Comparison of ENCODE assay signal across 8 cellular contexts in the genomic region with DNA sequence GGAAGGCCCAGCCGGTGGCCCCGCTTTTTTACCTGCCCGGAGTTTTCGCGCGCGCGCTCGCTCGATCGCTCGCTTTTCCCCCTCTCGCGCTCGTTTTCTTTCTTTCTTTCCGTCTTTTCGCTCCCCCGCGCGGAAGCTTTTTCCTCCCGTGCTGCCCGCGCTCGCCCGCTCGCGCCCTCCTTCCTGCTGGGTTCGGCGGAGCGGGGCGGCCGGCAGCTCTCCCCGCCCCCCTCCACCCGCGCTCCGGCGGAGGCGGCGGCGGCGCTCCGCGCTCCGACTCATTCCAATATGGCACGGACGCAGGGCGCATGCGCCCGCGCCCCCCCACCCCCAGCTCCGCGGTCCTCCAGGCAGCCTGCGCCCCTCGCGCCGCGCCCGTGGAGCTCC. TPM values are rescaled to one million over a fixed set of nuclear protein-coding genes. Genes with fewer than 3 reads are reported as not detected.
DNase-seq lines count a peak whose midpoint lies in the region; ATAC-seq, FAIRE-seq and TF ChIP-seq lines count a peak whose summit lies in the region.

A gene with protein sequence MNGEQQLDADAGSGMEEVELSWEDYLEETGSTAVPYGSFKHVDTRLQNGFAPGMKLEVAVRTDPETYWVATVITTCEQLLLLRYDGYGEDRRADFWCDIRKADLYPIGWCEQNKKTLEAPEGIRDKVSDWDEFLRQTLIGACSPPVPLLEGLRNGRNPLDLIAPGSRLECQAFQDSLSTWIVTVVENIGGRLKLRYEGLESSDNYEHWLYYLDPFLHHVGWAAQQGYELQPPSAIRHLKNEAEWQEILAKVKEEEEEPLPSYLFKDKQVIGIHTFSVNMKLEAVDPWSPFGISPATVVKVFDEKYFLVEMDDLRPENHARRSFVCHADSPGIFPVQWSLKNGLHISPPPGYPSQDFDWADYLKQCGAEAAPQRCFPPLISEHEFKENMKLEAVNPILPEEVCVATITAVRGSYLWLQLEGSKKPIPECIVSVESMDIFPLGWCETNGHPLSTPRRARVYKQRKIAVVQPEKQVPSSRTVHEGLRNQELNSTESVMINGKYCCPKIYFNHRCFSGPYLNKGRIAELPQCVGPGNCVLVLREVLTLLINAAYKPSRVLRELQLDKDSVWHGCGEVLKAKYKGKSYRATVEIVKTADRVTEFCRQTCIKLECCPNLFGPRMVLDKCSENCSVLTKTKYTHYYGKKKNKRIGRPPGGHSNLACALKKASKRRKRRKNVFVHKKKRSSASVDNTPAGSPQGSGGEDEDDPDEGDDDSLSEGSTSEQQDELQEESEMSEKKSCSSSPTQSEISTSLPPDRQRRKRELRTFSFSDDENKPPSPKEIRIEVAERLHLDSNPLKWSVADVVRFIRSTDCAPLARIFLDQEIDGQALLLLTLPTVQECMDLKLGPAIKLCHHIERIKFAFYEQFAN (minus strand): TSS at position 290 of the 387 bp plus-strand sequence. CDS start 76,945 bp downstream, outside the sequence.

- H3K4me3 ChIP-seq in Karpas-422 (ENCODE audit: low read length): peak within 1 kb of the TSS; percentile 75
- H3K4me3 ChIP-seq in cardiac fibroblast (replicated peaks in 1 of 2; ENCODE audit: low read depth in 2 of 2, low read length in 2 of 2): peak within 1 kb of the TSS; percentile 64 to 66
- peak within 1 kb of the TSS; percentile 57 to 84 (median 77) for H3K4me3 ChIP-seq in keratinocyte (ENCODE audit: control insufficient read depth in 2 of 3, extremely low read depth in 1 of 3, insufficient read depth in 2 of 3, low read depth in 1 of 3, low read length in 3 of 3)

- peak; percentile 42 for ATAC-seq in GM21723 (IDR thresholded peaks at IDR 0.05; ENCODE audit: unreplicated experiment)
- no peak for ATAC-seq in HG03469 (IDR thresholded peaks at IDR 0.05; ENCODE audit: unreplicated experiment)

- dilution Hi-C loops in keratinocyte (cut with MboI; ENCODE audit: extremely low pct_ligation_motif_present, low sequenced_read_pairs): no loop called here

- FAIRE-seq in keratinocyte (lab: Jason Lieb, UNC): no peak

- H4K20me1 ChIP-seq in Karpas-422 (ENCODE audit: insufficient read depth, low read depth, low read length) (peaks cover 7% of the 10 kb centered on the region; the same call in 1 of the 2 replicates), keratinocyte (ENCODE audit: control insufficient read depth, extremely low read depth, insufficient read depth, low read length) (peaks cover 2% of the 10 kb centered on the region)

- H3K9me1 ChIP-seq in keratinocyte (ENCODE audit: control insufficient read depth, extremely low read depth, insufficient read depth, low read length): no peaks in the 10 kb centered on the region

- H3K27ac ChIP-seq in Karpas-422 (ENCODE audit: low read length) (no peak within 1 kb of the TSS), VCaP (peak within 1 kb of the TSS; percentile 96), keratinocyte (ENCODE audit: control insufficient read depth, insufficient read depth, low read length) (peak within 1 kb of the TSS; percentile 45)

- H3K9me3 ChIP-seq in Karpas-422 (ENCODE audit: low read length): no peaks in the 10 kb centered on the region
- no peaks in the 10 kb centered on the region for H3K9me3 ChIP-seq in keratinocyte (ENCODE audit: control insufficient read depth, low read depth, low read length)

- H3K27me3 ChIP-seq in Karpas-422 (ENCODE audit: low read length) (peaks cover 3% of the 10 kb centered on the region; the same call in 1 of the 2 replicates), keratinocyte (ENCODE audit: control insufficient read depth, extremely low read depth, insufficient read depth, low read length) (peaks cover 8% of the 10 kb centered on the region)

- no peaks in the 10 kb centered on the region for H3K79me2 ChIP-seq in Karpas-422 (ENCODE audit: low read length)
- H3K79me2 ChIP-seq in keratinocyte (ENCODE audit: control insufficient read depth, insufficient read depth, low read length): peaks cover 8% of the 10 kb centered on the region

- H3K4me1 ChIP-seq in Karpas-422 (ENCODE audit: low read length): peaks cover 19% of the 10 kb centered on the region
- H3K4me1 ChIP-seq in keratinocyte (ENCODE audit: control insufficient read depth, extremely low read depth, insufficient read depth, low read length): peaks cover 11% of the 10 kb centered on the region

- H2AFZ ChIP-seq in Karpas-422 (ENCODE audit: low read length) (peak within 1 kb of the TSS; percentile 97), keratinocyte (ENCODE audit: control insufficient read depth, low read length) (peak within 1 kb of the TSS; percentile 84)

- H3K36me3 ChIP-seq in Karpas-422 (ENCODE audit: insufficient read depth, low read length) (no peaks in the 10 kb centered on the region), keratinocyte (ENCODE audit: control insufficient read depth in 2 of 2, extremely low read depth in 1 of 2, insufficient read depth in 2 of 2, low read length in 2 of 2) (no peaks in the 10 kb centered on the region)

- H3K4me2 ChIP-seq in Karpas-422 (ENCODE audit: low read depth, low read length, poor library complexity, severe bottlenecking) (peak within 1 kb of the TSS; percentile 85), keratinocyte (ENCODE audit: control insufficient read depth, extremely low read depth, insufficient read depth, low read depth, low read length) (peak within 1 kb of the TSS; percentile 76)

- TF ChIP-seq CTCF in VCaP (conservative IDR thresholded peaks at IDR 0.05): no peak
- TF ChIP-seq CTCF in cardiac fibroblast (IDR thresholded peaks at IDR 0.05; ENCODE audit: low read depth, low read length): no peak
- no peak for TF ChIP-seq CTCF in keratinocyte (optimal IDR thresholded peaks at IDR 0.05 in 1 of 3, IDR thresholded peaks at IDR 0.05 in 1 of 3, conservative IDR thresholded peaks at IDR 0.05 in 1 of 3; ENCODE audit: extremely low read depth in 1 of 3, insufficient read depth in 2 of 3, low read length in 3 of 3)

- no peaks in the 10 kb centered on the region for H3K9me2 ChIP-seq in Karpas-422 (replicated peaks; ENCODE audit: insufficient read depth, low read length)

- H3K9ac ChIP-seq in Karpas-422 (ENCODE audit: low read length) (peak within 1 kb of the TSS; percentile 75), keratinocyte (ENCODE audit: control insufficient read depth, extremely low read depth, insufficient read depth, low read length) (peak within 1 kb of the TSS; percentile 69)

- DNase-seq in GF-D8 (lab: John Stamatoyannopoulos, UW) (peak; percentile 25), Karpas-422 (peak; percentile 71), cardiac fibroblast (ENCODE audit: low read depth in 2 of 2) (peak; percentile 52 to 71), keratinocyte (ENCODE audit: low read depth, low spot score) (no peak)
- peak; percentile 61 to 73 for DNase-seq in stimulated activated CD4-positive, alpha-beta T cell treated with anti-CD3 and anti-CD28 coated beads, Interleukin-15, amount 100 ng/mL, for 1 hour (ENCODE audit: low read depth in 1 of 2, low spot score in 1 of 2)

RNA-seq across cellular contexts. Expression of the gene that starts here (rescaled TPM):
- total RNA-seq in Karpas-422 (2014; rRNA removed; shearing (Covaris generic); ENCODE audit: low replicate concordance): 0.58 and 3.0 TPM in 2 replicates
- 2.1 to 4.7 TPM (median 4.1 TPM) in 3 replicates for polyA plus RNA-seq in keratinocyte
- polyA plus RNA-seq in keratinocyte (2011; ENCODE audit: low read depth): 6.2 TPM
- 2.0 and 2.7 TPM in 2 replicates for polyA plus RNA-seq in keratinocyte (2011; cell fraction: cytosol; rRNA removed)
- polyA plus RNA-seq in keratinocyte (2011; cell fraction: nucleus; rRNA removed): 3.5 and 4.0 TPM in 2 replicates
- 3.2 and 4.6 TPM in 2 replicates for polyA plus RNA-seq in keratinocyte (2012; ENCODE audit: low replicate concordance)
- polyA minus RNA-seq in keratinocyte: 6.9 to 8.9 TPM (median 8.5 TPM) in 3 replicates
- 7.3 TPM for polyA minus RNA-seq in keratinocyte (2011; cell fraction: cytosol; rRNA and poly(A)+ RNA removed)
- 8.7 and 11.2 TPM in 2 replicates for polyA minus RNA-seq in keratinocyte (2011; cell fraction: nucleus; rRNA and poly(A)+ RNA removed)
